ENCODE assay signal across 1 cellular context in genomic region chr17:1351967-1352366, GRCh38.
TF ChIP-seq lines count a peak whose summit lies in the region.

No MANE protein-coding gene starts in this region.

TF ChIP-seq in HCT116, 20 proteins besides CTCF, POLR2A, EP300 and RAD21:
- TF ChIP-seq SIN3A (IDR thresholded peaks at IDR 0.05; ENCODE audit: low read depth) (no peak), ZBTB33 (IDR thresholded peaks at IDR 0.05; ENCODE audit: extremely low read depth, insufficient replicate concordance, low read length) (no peak), ZFX (IDR thresholded peaks at IDR 0.05) (no peak), EGR1 (IDR thresholded peaks at IDR 0.05; ENCODE audit: low read depth) (no peak), REST (IDR thresholded peaks at IDR 0.05; ENCODE audit: low read depth) (no peak), SP1 (IDR thresholded peaks at IDR 0.05; ENCODE audit: low read depth) (no peak), ZNF274 (IDR thresholded peaks at IDR 0.05; ENCODE audit: low read depth, low read length) (no peak), POLR2AphosphoS5 (IDR thresholded peaks at IDR 0.05; ENCODE audit: low read depth, low read length) (no peak), JUND (IDR thresholded peaks at IDR 0.05) (no peak), MAX (IDR thresholded peaks at IDR 0.05) (no peak), YY1 (IDR thresholded peaks at IDR 0.05; ENCODE audit: extremely low read depth, insufficient replicate concordance, low read depth, low read length) (no peak), ATF3 (IDR thresholded peaks at IDR 0.05) (no peak), ELF1 (IDR thresholded peaks at IDR 0.05; ENCODE audit: borderline replicate concordance, low read depth) (no peak), CEBPB (IDR thresholded peaks at IDR 0.05; ENCODE audit: low read depth) (no peak), CBX3 (IDR thresholded peaks at IDR 0.05; ENCODE audit: low read depth) (no peak), EZH2 (IDR thresholded peaks at IDR 0.05) (no peak)
